ENCODE assay signal across 1 cellular context in the genomic region with DNA sequence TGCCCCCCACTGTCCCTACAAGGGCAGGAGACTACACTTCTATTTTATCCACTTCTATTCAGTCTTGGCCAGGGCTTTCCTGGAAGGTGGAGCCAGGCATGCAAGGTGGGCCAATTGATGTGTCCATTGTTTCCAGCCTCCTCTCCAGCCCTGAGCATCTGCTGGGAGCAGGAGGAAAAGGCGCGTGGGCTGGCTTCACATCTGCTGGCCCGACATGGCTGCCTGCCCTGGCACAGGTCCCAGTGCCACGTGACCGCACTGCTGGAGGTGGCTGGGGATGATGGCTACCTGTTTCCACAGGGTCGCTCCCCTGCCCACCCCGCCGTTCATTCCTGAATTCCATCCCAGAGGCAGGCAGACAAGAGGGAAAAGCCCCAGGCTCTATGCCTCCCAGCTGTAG.
TF ChIP-seq lines count a peak whose summit lies in the region.

No MANE protein-coding gene starts in this region.

TF ChIP-seq in WTC11, 78 proteins besides CTCF, POLR2A, EP300 and RAD21 (continued from another document):
- TF ChIP-seq FOXP4 (CRISPR knock-in tag; IDR thresholded peaks at IDR 0.05) (no peak), ZNF416 (CRISPR knock-in tag; IDR thresholded peaks at IDR 0.05) (no peak), PRDM15 (CRISPR knock-in tag; IDR thresholded peaks at IDR 0.05) (no peak), ERG (CRISPR knock-in tag; IDR thresholded peaks at IDR 0.05) (no peak), MAX (CRISPR knock-in tag; IDR thresholded peaks at IDR 0.05) (no peak), ZNF121 (CRISPR knock-in tag; IDR thresholded peaks at IDR 0.05) (no peak)
- TF ChIP-seq, protein P1, sequence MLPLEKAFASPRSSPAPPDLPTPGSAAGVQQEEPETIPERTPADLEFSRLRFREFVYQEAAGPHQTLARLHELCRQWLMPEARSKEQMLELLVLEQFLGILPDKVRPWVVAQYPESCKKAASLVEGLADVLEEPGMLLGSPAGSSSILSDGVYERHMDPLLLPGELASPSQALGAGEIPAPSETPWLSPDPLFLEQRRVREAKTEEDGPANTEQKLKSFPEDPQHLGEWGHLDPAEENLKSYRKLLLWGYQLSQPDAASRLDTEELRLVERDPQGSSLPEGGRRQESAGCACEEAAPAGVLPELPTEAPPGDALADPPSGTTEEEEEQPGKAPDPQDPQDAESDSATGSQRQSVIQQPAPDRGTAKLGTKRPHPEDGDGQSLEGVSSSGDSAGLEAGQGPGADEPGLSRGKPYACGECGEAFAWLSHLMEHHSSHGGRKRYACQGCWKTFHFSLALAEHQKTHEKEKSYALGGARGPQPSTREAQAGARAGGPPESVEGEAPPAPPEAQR (CRISPR knock-in tag; IDR thresholded peaks at IDR 0.05): no peak
- TF ChIP-seq, protein P2, sequence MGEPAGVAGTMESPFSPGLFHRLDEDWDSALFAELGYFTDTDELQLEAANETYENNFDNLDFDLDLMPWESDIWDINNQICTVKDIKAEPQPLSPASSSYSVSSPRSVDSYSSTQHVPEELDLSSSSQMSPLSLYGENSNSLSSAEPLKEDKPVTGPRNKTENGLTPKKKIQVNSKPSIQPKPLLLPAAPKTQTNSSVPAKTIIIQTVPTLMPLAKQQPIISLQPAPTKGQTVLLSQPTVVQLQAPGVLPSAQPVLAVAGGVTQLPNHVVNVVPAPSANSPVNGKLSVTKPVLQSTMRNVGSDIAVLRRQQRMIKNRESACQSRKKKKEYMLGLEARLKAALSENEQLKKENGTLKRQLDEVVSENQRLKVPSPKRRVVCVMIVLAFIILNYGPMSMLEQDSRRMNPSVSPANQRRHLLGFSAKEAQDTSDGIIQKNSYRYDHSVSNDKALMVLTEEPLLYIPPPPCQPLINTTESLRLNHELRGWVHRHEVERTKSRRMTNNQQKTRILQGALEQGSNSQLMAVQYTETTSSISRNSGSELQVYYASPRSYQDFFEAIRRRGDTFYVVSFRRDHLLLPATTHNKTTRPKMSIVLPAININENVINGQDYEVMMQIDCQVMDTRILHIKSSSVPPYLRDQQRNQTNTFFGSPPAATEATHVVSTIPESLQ (CRISPR knock-in tag; IDR thresholded peaks at IDR 0.05): no peak
